Comparison of ENCODE assay signal across 9 cellular contexts in genomic region chr14:22598896-22599244, GRCh38. TPM values are rescaled to one million over a fixed set of nuclear protein-coding genes. Genes with fewer than 3 reads are reported as not detected.
DNase-seq lines count a peak whose midpoint lies in the region; ATAC-seq, FAIRE-seq and TF ChIP-seq lines count a peak whose summit lies in the region.
"Had no signal": no experiment of that assay in that cellular context is flagged by ENCODE, and none has a peak within 500 bp of the region (broad histone marks: within the 10 kb centered on the region; RNA-seq: fewer than 3 reads in every experiment).

No MANE protein-coding gene starts in this region.

- peak overlapping the region; percentile 72 for H3K9ac ChIP-seq in HCT116 (ENCODE audit: low read length)
- peak overlapping the region; percentile 73 for H3K9ac ChIP-seq in PC-3 (ENCODE audit: low read length)
- H3K9ac ChIP-seq in mammary epithelial cell (ENCODE audit: insufficient read depth, low read length), result peak overlapping the region; percentile 97
- H3K9ac ChIP-seq in kidney (ENCODE audit: low read length in 2 of 2), result peak overlapping the region; percentile 85 to 96

- no peaks in the 10 kb centered on the region for H4K20me1 ChIP-seq in HCT116 (ENCODE audit: insufficient read depth)
- no peaks in the 10 kb centered on the region for H4K20me1 ChIP-seq in PC-3 (ENCODE audit: low read length)
- H4K20me1 ChIP-seq in mammary epithelial cell (ENCODE audit: insufficient read depth, low read length), result no peaks in the 10 kb centered on the region

- H3K4me2 ChIP-seq in HCT116 (ENCODE audit: low read length) (peak overlapping the region; percentile 95), PC-3 (ENCODE audit: low read length) (peak overlapping the region; percentile 87), mammary epithelial cell (ENCODE audit: insufficient read depth, low read depth, low read length) (peak overlapping the region; percentile 93)

- no peaks in the 10 kb centered on the region for H3K9me3 ChIP-seq in HCT116 (ENCODE audit: control insufficient read depth in 1 of 2, insufficient read depth in 1 of 2, low read depth in 1 of 2, low read length in 2 of 2)
- H3K9me3 ChIP-seq in PC-3 (ENCODE audit: low read length), result no peaks in the 10 kb centered on the region
- no peaks in the 10 kb centered on the region for H3K9me3 ChIP-seq in mammary epithelial cell (replicated peaks; ENCODE audit: insufficient read depth, low read length)
- no peaks in the 10 kb centered on the region for H3K9me3 ChIP-seq in kidney (ENCODE audit: control insufficient read depth in 1 of 2, low read length in 2 of 2)

- BruUV-seq in HCT116 (replicated peaks; lab: Mats Ljungman, UMichigan) (no TSS peak), PC-3 (replicated peaks; lab: Mats Ljungman, UMichigan) (no TSS peak), mammary epithelial cell (replicated peaks; lab: Mats Ljungman, UMichigan) (TSS peak; percentile 34)

- intact Hi-C loops in HCT116 (cut with micrococcal nuclease) (no loop called here), PC-3 (cut with micrococcal nuclease) (loop anchor here (2.0 kb wide), 2 partner anchors 28 to 54 kb away; no protein-coding TSS in a partner anchor), mammary epithelial cell (cut with micrococcal nuclease) (loop anchor here (1.0 to 2.0 kb wide), 3 partner anchors 29 to 54 kb away; partner anchors contain the start of gene OR6J1), kidney (cut with DNase I) (no loop called here)

- in situ Hi-C loops in mammary epithelial cell (cut with MboI; ENCODE audit: low sequenced_read_pairs in 2 of 2), result no loop called here

- ATAC-seq in HCT116 (peak; percentile 70), PC-3 (peak; percentile 80), HG02678 (IDR thresholded peaks at IDR 0.05; ENCODE audit: unreplicated experiment) (no peak)

- peak in 2 of 3 experiments; percentile 15 to 17; a peak in 2 of 6 replicates for TF ChIP-seq CTCF in HCT116 (IDR thresholded peaks at IDR 0.05 in 2 of 3, conservative IDR thresholded peaks at IDR 0.05 in 1 of 3; ENCODE audit: borderline replicate concordance in 1 of 3, insufficient read depth in 1 of 3, low read depth in 2 of 3, low read length in 2 of 3)
- peak; percentile 59 for TF ChIP-seq CTCF in PC-3 (conservative IDR thresholded peaks at IDR 0.05; ENCODE audit: low read depth, low read length)
- peak; percentile 25 to 52 for TF ChIP-seq CTCF in mammary epithelial cell (conservative IDR thresholded peaks at IDR 0.05 in 1 of 2, IDR thresholded peaks at IDR 0.05 in 1 of 2; ENCODE audit: extremely low read depth in 1 of 2, insufficient read depth in 1 of 2, low read depth in 1 of 2, low read length in 2 of 2)
- no peak for TF ChIP-seq CTCF in kidney (IDR thresholded peaks at IDR 0.05; ENCODE audit: borderline replicate concordance, extremely low read depth, insufficient read depth)

- H3K4me3 ChIP-seq in HCT116 (replicated peaks in 1 of 2; ENCODE audit: low read depth in 1 of 2, low read length in 2 of 2) (peak overlapping the region; percentile 81 to 86), PC-3 (ENCODE audit: low read length) (peak overlapping the region; percentile 89), mammary epithelial cell (replicated peaks in 1 of 3; ENCODE audit: insufficient read depth in 1 of 3, low read depth in 2 of 3, low read length in 3 of 3) (peak overlapping the region; percentile 77 to 91 (median 90)), kidney (ENCODE audit: low read length in 2 of 2) (peak overlapping the region; percentile 91 to 98)

- H3F3A ChIP-seq in PC-3 (ENCODE audit: low read length, unreplicated experiment), result peaks cover 5% of the 10 kb centered on the region

- TF ChIP-seq POLR2A in HCT116 (IDR thresholded peaks at IDR 0.05; ENCODE audit: borderline replicate concordance, extremely low read depth, insufficient read depth, insufficient read length), result no peak

- H2AFZ ChIP-seq in HCT116 (ENCODE audit: low read depth, low read length, poor library complexity, severe bottlenecking), result peak overlapping the region; percentile 93
- peak overlapping the region; percentile 97 for H2AFZ ChIP-seq in PC-3 (ENCODE audit: low read length)
- peak overlapping the region; percentile 92 for H2AFZ ChIP-seq in mammary epithelial cell (ENCODE audit: low read depth, low read length)

- H3K79me2 ChIP-seq in HCT116 (ENCODE audit: insufficient read depth, low read length) (no peaks in the 10 kb centered on the region), PC-3 (ENCODE audit: low read length) (peaks cover 16% of the 10 kb centered on the region), mammary epithelial cell (ENCODE audit: insufficient read depth, low read length) (peaks cover 8% of the 10 kb centered on the region)

- FAIRE-seq in kidney (lab: Jason Lieb, UNC), result no peak
- FAIRE-seq: A204.1 had no signal

- H3K9me2 ChIP-seq in HCT116 (ENCODE audit: insufficient read depth), result no peaks in the 10 kb centered on the region
- H3K9me2 ChIP-seq in PC-3 (replicated peaks; ENCODE audit: low read length), result no peaks in the 10 kb centered on the region

- 0% methylated on average over 5 of the region's 5 CpGs for WGBS in mammary epithelial cell (ENCODE audit: low coverage, missing lambda C conversion rate)

- TF ChIP-seq RAD21 in HCT116 (IDR thresholded peaks at IDR 0.05; ENCODE audit: low read depth), result no peak

- RAD21 ChIA-PET in HCT116 (lab: Charles Lee; ENCODE audit: low non-redundant PET in 1 of 2, low total read pairs in 2 of 2, uncharacterized antibody in 2 of 2, unreplicated experiment in 2 of 2), result interaction anchor here in 1 of 2 experiments (1.7 kb wide), 1 partner anchor 9 kb away, joined by 5 read pairs; the partner anchor contains the start of gene DAD1

- H3K27me3 ChIP-seq in HCT116 (ENCODE audit: insufficient read depth, low read length) (peaks cover 3% of the 10 kb centered on the region; the same call in 1 of the 2 replicates), PC-3 (ENCODE audit: low read length) (no peaks in the 10 kb centered on the region), mammary epithelial cell (ENCODE audit: insufficient read depth, low read length) (no peaks in the 10 kb centered on the region)

- H3K27ac ChIP-seq in HCT116 (ENCODE audit: low read depth, low read length), result peak overlapping the region; percentile 69
- H3K27ac ChIP-seq in PC-3 (ENCODE audit: low read length), result peak overlapping the region; percentile 68
- peak overlapping the region; percentile 85 for H3K27ac ChIP-seq in mammary epithelial cell (ENCODE audit: insufficient read depth, low read depth, low read length)
- H3K27ac ChIP-seq in kidney (ENCODE audit: low read depth in 2 of 2, low read length in 2 of 2), result peak overlapping the region; percentile 88 to 96

- H3K4me1 ChIP-seq in HCT116 (ENCODE audit: control insufficient read depth in 1 of 2, insufficient read depth in 2 of 2, low read length in 2 of 2) (peaks cover 13 to 51% of the 10 kb centered on the region in 2 experiments), PC-3 (ENCODE audit: insufficient read depth, low read length) (peaks cover 54% of the 10 kb centered on the region), mammary epithelial cell (ENCODE audit: insufficient read depth, low read length) (peaks cover 29% of the 10 kb centered on the region), kidney (ENCODE audit: control insufficient read depth in 1 of 2, insufficient read depth in 1 of 2, low read depth in 1 of 2, low read length in 2 of 2) (peaks cover 8 to 9% of the 10 kb centered on the region in 2 donors)

- H3K36me3 ChIP-seq in HCT116 (ENCODE audit: control insufficient read depth in 1 of 2, insufficient read depth in 2 of 2, low read length in 2 of 2), result no peaks in the 10 kb centered on the region; a peak in 2 of 4 replicates
- H3K36me3 ChIP-seq in PC-3 (ENCODE audit: low read depth, low read length), result peaks cover 7% of the 10 kb centered on the region; the same call in 1 of the 2 replicates
- H3K36me3 ChIP-seq in mammary epithelial cell (ENCODE audit: insufficient read depth, low read length), result no peaks in the 10 kb centered on the region
- peaks cover 21% of the 10 kb centered on the region in 2 donors for H3K36me3 ChIP-seq in kidney (ENCODE audit: control insufficient read depth in 1 of 2, insufficient read depth in 2 of 2, low read length in 2 of 2)

- peak; percentile 73 for DNase-seq in DMS 273 (lab: John Stamatoyannopoulos, UW; ENCODE audit: unreplicated experiment)
- no peak for DNase-seq in DMS 273 treated with DMSO at 0.1 percent for 48 hours (lab: John Stamatoyannopoulos, UW)
- DNase-seq in HCT116 (ENCODE audit: low read depth, low spot score), result peak; percentile 16
- peak; percentile 74 for DNase-seq in PC-3
- DNase-seq in mammary epithelial cell, result peak; percentile 82
- DNase-seq in kidney, result no peak
- peak; percentile 21 to 33 for DNase-seq in stimulated activated CD4-positive, alpha-beta T cell treated with anti-CD3 and anti-CD28 coated beads, Interleukin-1b, Interleukin-23, amount 100 ng/mL, for 4 hours (ENCODE audit: low read depth in 2 of 2)

- CTCF ChIA-PET in HCT116 (lab: Charles Lee), result interaction anchor here (0.9 to 2.5 kb wide), 4 partner anchors 9 to 254 kb away, joined by 3 to 31 read pairs (median 6); partner anchors contain the start of gene DAD1
- CTCF ChIA-PET in PC-3 (lab: Charles Lee), result interaction anchor here (0.6 to 1.4 kb wide), 8 partner anchors 9 to 167 kb away, joined by 3 to 12 read pairs (median 4); partner anchors contain the start of gene DAD1
- CTCF ChIA-PET in mammary epithelial cell (lab: Charles Lee; ENCODE audit: low non-redundant PET), result interaction anchor here (1.1 kb wide), 1 partner anchor 9 kb away, joined by 3 read pairs; the partner anchor contains the start of gene DAD1

- dilution Hi-C loops in mammary epithelial cell (cut with HindIII; ENCODE audit: low sequenced_read_pairs), result no loop called here

- POLR2A ChIA-PET in HCT116 (lab: Charles Lee), result interaction anchor here (1.1 kb wide), 1 partner anchor 9 kb away, joined by 7 read pairs; the partner anchor contains the start of gene DAD1
- POLR2A ChIA-PET in PC-3 (lab: Charles Lee; ENCODE audit: unreplicated experiment), result interaction anchor here (0.6 to 1.9 kb wide), 3 partner anchors 9 to 52 kb away, joined by 3 to 18 read pairs (median 5); partner anchors contain the start of gene DAD1

RNA-seq across cellular contexts. Expression of gene ABHD4, which starts 0.8 kb away (rescaled TPM):
- total RNA-seq in HCT116 (2021; ENCODE audit: unreplicated experiment), result 9.4 TPM
- 6.2 and 8.4 TPM in 2 replicates for polyA plus RNA-seq in HCT116 (2012)
- total RNA-seq in PC-3 (2014; rRNA removed), result 9.1 and 9.6 TPM in 2 replicates
- total RNA-seq in mammary epithelial cell, result 10 to 100 TPM; 16.7 to 20.5 TPM
- 12.0 TPM for polyA plus RNA-seq in mammary epithelial cell
- polyA minus RNA-seq in mammary epithelial cell, result 16.5 TPM
- 34.1 TPM for total RNA-seq in kidney
- polyA plus RNA-seq in kidney (ENCODE audit: insufficient read depth, low read depth, low replicate concordance), result 45.2 TPM

RNA-seq across cellular contexts. Expression of gene DAD1, which starts 9.8 kb away (rescaled TPM):
- total RNA-seq in HCT116 (2021; ENCODE audit: unreplicated experiment) (162 TPM), PC-3 (2014; rRNA removed) (228 and 258 TPM in 2 replicates), mammary epithelial cell (100 to 1,000 TPM; 154 to 169 TPM), kidney (205 TPM)
- polyA plus RNA-seq in HCT116 (2012), result 142 and 163 TPM in 2 replicates
- polyA plus RNA-seq in mammary epithelial cell (324 TPM), kidney (ENCODE audit: insufficient read depth, low read depth, low replicate concordance) (523 TPM)
- 197 TPM for polyA minus RNA-seq in mammary epithelial cell

RNA-seq across cellular contexts. Expression of gene OR6J1, which starts 45.3 kb away (rescaled TPM):
- total RNA-seq in HCT116 (2021; ENCODE audit: unreplicated experiment) (not detected), PC-3 (2014; rRNA removed) (not detected in 2 replicates), mammary epithelial cell (not detected), kidney (not detected)
- polyA plus RNA-seq in HCT116 (2012), result not detected in 2 replicates
- polyA plus RNA-seq in mammary epithelial cell (not detected), kidney (ENCODE audit: insufficient read depth, low read depth, low replicate concordance) (not detected)
- polyA minus RNA-seq in mammary epithelial cell, result not detected

Comparison
In these comparisons a context has a peak if more than half of its experiments do, and no peak if none do; other contexts are left out.
1. DNase-seq: peak in DMS 273 (single experiment), HCT116 (single experiment), PC-3 (single experiment), mammary epithelial cell (single experiment) and stimulated activated CD4-positive, alpha-beta T cell treated with anti-CD3 and anti-CD28 coated beads, Interleukin-1b, Interleukin-23, amount 100 ng/mL, for 4 hours (2 of 2); none in DMS 273 treated with DMSO at 0.1 percent for 48 hours (single experiment) and kidney (single experiment).
2. intact Hi-C loops: an anchor here in PC-3 (2.0 kb wide) and mammary epithelial cell (1.0 to 2.0 kb wide); none called in HCT116 and kidney.
3. Peak in every context shown above with its lines, with median percentiles within 50 percentile points of each other: H2AFZ ChIP-seq, H3K27ac ChIP-seq, H3K4me2 ChIP-seq, H3K4me3 ChIP-seq and H3K9ac ChIP-seq.